1 cellular context compared by ENCODE assay signal in the genomic region with DNA sequence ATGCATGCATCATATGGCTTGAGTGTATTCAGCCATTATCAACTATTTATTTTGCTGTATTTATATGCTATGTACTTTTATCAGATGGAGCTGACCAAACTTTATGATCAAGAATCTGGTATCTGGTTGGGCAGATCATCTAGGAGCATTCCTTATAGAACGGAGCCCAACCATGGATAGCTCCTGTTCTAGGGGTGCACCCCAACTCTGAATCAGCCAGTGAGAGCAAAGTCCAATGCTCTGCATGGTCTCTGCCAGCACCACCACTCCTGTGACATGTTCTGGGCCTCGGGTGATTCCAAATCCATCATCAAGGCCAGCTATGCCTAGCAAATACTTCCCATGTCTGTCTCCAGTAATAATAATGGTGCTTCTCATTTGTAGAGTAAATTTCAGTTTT.
TF ChIP-seq lines count a peak whose summit lies in the region.

No MANE protein-coding gene starts in this region.

TF ChIP-seq in Ishikawa, 13 proteins besides CTCF, POLR2A, EP300 and RAD21 (continued from another document):
- no peak for TF ChIP-seq EGR1 (IDR thresholded peaks at IDR 0.05)
TF ChIP-seq in Ishikawa: peak in this region for 1.
